Comparison of ENCODE assay signal across 8 cellular contexts in the genomic region with DNA sequence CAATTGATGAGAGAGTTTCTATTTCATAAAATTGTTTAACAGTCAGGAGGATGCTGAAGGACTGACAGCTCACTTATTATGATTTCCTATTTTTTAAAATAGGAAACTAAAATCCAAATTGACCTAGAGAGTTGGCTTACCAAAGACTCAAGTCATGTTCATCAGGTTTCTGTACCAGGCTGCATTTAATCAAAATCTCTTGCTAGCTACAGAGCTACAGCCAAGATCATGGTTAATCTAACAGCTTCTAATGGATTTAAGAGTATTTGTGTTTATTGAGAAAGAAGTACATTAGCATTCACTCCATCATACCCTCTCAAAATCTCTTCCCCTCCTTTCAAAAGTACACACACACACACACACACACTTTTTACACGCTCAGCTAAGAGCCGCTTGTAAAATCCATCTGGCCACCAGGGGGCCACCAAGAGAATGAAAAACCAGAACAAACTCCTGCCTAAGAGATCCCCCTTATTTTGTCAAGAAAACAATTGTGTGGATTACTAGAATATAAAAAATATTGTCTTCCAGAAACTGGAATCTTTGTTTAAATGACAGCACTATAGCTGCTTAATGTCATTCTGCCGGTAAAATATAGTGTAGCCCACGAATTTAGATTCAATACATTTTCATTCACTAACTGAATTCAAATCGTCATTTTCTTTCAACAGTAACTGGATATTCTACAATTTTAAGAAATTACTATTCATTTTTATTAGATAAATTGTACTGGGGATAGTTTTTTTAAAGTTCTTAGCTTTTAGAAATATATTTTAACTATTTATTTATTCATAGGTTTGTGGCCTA.
DNase-seq lines count a peak whose midpoint lies in the region; ATAC-seq and TF ChIP-seq lines count a peak whose summit lies in the region.

No MANE protein-coding gene starts in this region.

- intact Hi-C loops in mucosa of descending colon (cut with DNase I, micrococcal nuclease), result loop anchor here in 1 of 2 donors (10.0 kb wide), 1 partner anchor 333 kb away; the partner anchor contains the start of gene BTG1

- H3K9me3 Mint-ChIP-seq in endothelial cell (ENCODE audit: unreplicated experiment), result no peaks in the 10 kb centered on the region

- peak; percentile 40 to 49 for DNase-seq in NCI-H2081 (lab: John Stamatoyannopoulos, UW)
- no peak for DNase-seq in NCI-H2081 treated with DMSO at 0.1 percent for 48 hours (lab: John Stamatoyannopoulos, UW)
- peak; percentile 74 for DNase-seq in NCI-H82 (lab: John Stamatoyannopoulos, UW)
- DNase-seq in activated CD8-positive, alpha-beta memory T cell treated with anti-CD3 and anti-CD28 coated beads, Interleukin-2, amount 50 U/mL, for 1 hour (ENCODE audit: extremely low read depth), result peak; percentile 39
- peak; percentile 73 for DNase-seq in endothelial cell (ENCODE audit: low spot score)
- peak; percentile 61 to 93 (median 81) for DNase-seq in mucosa of descending colon
- peak; percentile 86 for DNase-seq in stimulated activated CD8-positive, alpha-beta memory T cell treated with anti-CD3 and anti-CD28 coated beads, Interleukin-4, amount 100 ng/mL, for 48 hours

- H3K4me3 Mint-ChIP-seq in endothelial cell (ENCODE audit: unreplicated experiment), result no peak overlapping the region

- H3K27ac Mint-ChIP-seq in endothelial cell (ENCODE audit: unreplicated experiment), result no peak overlapping the region

- no peaks in the 10 kb centered on the region for H3K36me3 ChIP-seq in mucosa of descending colon (ENCODE audit: low read depth)

- no peak overlapping the region for H3K4me3 ChIP-seq in mucosa of descending colon

- peaks cover 2% of the 10 kb centered on the region for H3K27me3 Mint-ChIP-seq in endothelial cell (ENCODE audit: unreplicated experiment)

- H3K36me3 Mint-ChIP-seq in endothelial cell (ENCODE audit: low read depth, unreplicated experiment), result no peaks in the 10 kb centered on the region

- peaks cover 2% of the 10 kb centered on the region for H3K4me1 Mint-ChIP-seq in endothelial cell (ENCODE audit: unreplicated experiment)

- no peaks in the 10 kb centered on the region for H3K4me1 ChIP-seq in mucosa of descending colon (ENCODE audit: low read depth)

- peak; percentile 98 for TF ChIP-seq CTCF in endothelial cell (IDR thresholded peaks at IDR 0.05; ENCODE audit: unreplicated experiment)
- peak; percentile 52 for TF ChIP-seq CTCF in mucosa of descending colon (IDR thresholded peaks at IDR 0.05)

- ATAC-seq in HG02884 (IDR thresholded peaks at IDR 0.05; ENCODE audit: unreplicated experiment) (peak; percentile 66), mucosa of descending colon (peak; percentile 72)

- H3K9me3 ChIP-seq in mucosa of descending colon, result peaks cover 9% of the 10 kb centered on the region
